Comparison of ENCODE assay signal across 8 cellular contexts in genomic region chr7:54932818-54933543, GRCh38.
DNase-seq lines count a peak whose midpoint lies in the region; ATAC-seq, FAIRE-seq and TF ChIP-seq lines count a peak whose summit lies in the region.

No MANE protein-coding gene starts in this region.

- no peaks in the 10 kb centered on the region for H3K27me3 Mint-ChIP-seq in chondrocyte (ENCODE audit: low read depth)

- no peak overlapping the region for H3K27ac ChIP-seq in kidney (ENCODE audit: low read depth in 2 of 2, low read length in 2 of 2)

- H3K36me3 Mint-ChIP-seq in chondrocyte (ENCODE audit: low read depth), result no peaks in the 10 kb centered on the region
- no peaks in the 10 kb centered on the region for H3K36me3 Mint-ChIP-seq in stimulated activated effector memory CD8-positive, alpha-beta T cell treated with anti-CD3 and anti-CD28 coated beads, Interleukin-12 subunit alpha, Interleukin-12 subunit beta, amount 100 ng/mL, for 72 hours

- H3K4me3 Mint-ChIP-seq in chondrocyte (ENCODE audit: unreplicated experiment), result peak overlapping the region; percentile 84
- H3K4me3 Mint-ChIP-seq in stimulated activated effector memory CD8-positive, alpha-beta T cell treated with anti-CD3 and anti-CD28 coated beads, Interleukin-12 subunit alpha, Interleukin-12 subunit beta, amount 100 ng/mL, for 72 hours, result no peak overlapping the region

- H3K27ac Mint-ChIP-seq in chondrocyte (ENCODE audit: unreplicated experiment), result peak overlapping the region; percentile 74
- no peak overlapping the region for H3K27ac Mint-ChIP-seq in stimulated activated effector memory CD8-positive, alpha-beta T cell treated with anti-CD3 and anti-CD28 coated beads, Interleukin-12 subunit alpha, Interleukin-12 subunit beta, amount 100 ng/mL, for 72 hours

- intact Hi-C loops in kidney (cut with DNase I), result no loop called here

- H3K4me1 Mint-ChIP-seq in chondrocyte (ENCODE audit: low read depth), result peaks cover 13% of the 10 kb centered on the region
- peaks cover 5% of the 10 kb centered on the region for H3K4me1 Mint-ChIP-seq in stimulated activated effector memory CD8-positive, alpha-beta T cell treated with anti-CD3 and anti-CD28 coated beads, Interleukin-12 subunit alpha, Interleukin-12 subunit beta, amount 100 ng/mL, for 72 hours

- peaks cover 0 to 5% of the 10 kb centered on the region in 2 donors for H3K4me1 ChIP-seq in kidney (ENCODE audit: control insufficient read depth in 1 of 2, insufficient read depth in 1 of 2, low read depth in 1 of 2, low read length in 2 of 2)

- peak overlapping the region; percentile 72 to 73 for H3K4me3 ChIP-seq in kidney (ENCODE audit: low read length in 2 of 2)

- peaks cover 2 to 4% of the 10 kb centered on the region in 2 donors for H3K9me3 ChIP-seq in kidney (ENCODE audit: control insufficient read depth in 1 of 2, low read length in 2 of 2)

- no peak for FAIRE-seq in kidney (lab: Jason Lieb, UNC)

- no peak for TF ChIP-seq POLR2A in erythroblast (IDR thresholded peaks at IDR 0.05; ENCODE audit: low read length)

- H3K9me3 Mint-ChIP-seq in chondrocyte (ENCODE audit: low read depth), result peaks cover 21% of the 10 kb centered on the region
- peaks cover 5% of the 10 kb centered on the region for H3K9me3 Mint-ChIP-seq in stimulated activated effector memory CD8-positive, alpha-beta T cell treated with anti-CD3 and anti-CD28 coated beads, Interleukin-12 subunit alpha, Interleukin-12 subunit beta, amount 100 ng/mL, for 72 hours

- H3K9ac ChIP-seq in kidney (ENCODE audit: low read length in 2 of 2), result no peak overlapping the region

- no peaks in the 10 kb centered on the region for H3K36me3 ChIP-seq in kidney (ENCODE audit: control insufficient read depth in 1 of 2, insufficient read depth in 2 of 2, low read length in 2 of 2)

- peak; percentile 58 for ATAC-seq in stimulated activated effector memory CD8-positive, alpha-beta T cell treated with anti-CD3 and anti-CD28 coated beads, Interleukin-12 subunit alpha, Interleukin-12 subunit beta, amount 100 ng/mL, for 72 hours
- ATAC-seq in HG03378 (IDR thresholded peaks at IDR 0.05; ENCODE audit: unreplicated experiment), result no peak
- no peak for ATAC-seq in GM18909 (IDR thresholded peaks at IDR 0.05; ENCODE audit: poor library complexity, unreplicated experiment)

- DNase-seq in G401 (ENCODE audit: low spot score), result peak; percentile 3
- peak; percentile 69 for DNase-seq in NCI-H2227 (lab: John Stamatoyannopoulos, UW; ENCODE audit: unreplicated experiment)
- no peak for DNase-seq in chondrocyte (ENCODE audit: low spot score)
- DNase-seq in kidney, result peak; percentile 87
- DNase-seq in stimulated activated effector memory CD8-positive, alpha-beta T cell treated with anti-CD3 and anti-CD28 coated beads, Interleukin-12 subunit alpha, Interleukin-12 subunit beta, amount 100 ng/mL, for 72 hours (ENCODE audit: low spot score in 2 of 2), result no peak
- DNase-seq in erythroblast (lab: John Stamatoyannopoulos, UW), result no peak

- TF ChIP-seq CTCF in chondrocyte (IDR thresholded peaks at IDR 0.05) (no peak), kidney (IDR thresholded peaks at IDR 0.05; ENCODE audit: borderline replicate concordance, extremely low read depth, insufficient read depth) (no peak)

- in situ Hi-C loops in G401 (cut with HindIII; ENCODE audit: low sequenced_read_pairs), result no loop called here

Comparison
In these comparisons a context has a peak if more than half of its experiments do, and no peak if none do; other contexts are left out.
1. DNase-seq: peak in G401 (single experiment), NCI-H2227 (single experiment) and kidney (single experiment); none in chondrocyte (single experiment), stimulated activated effector memory CD8-positive, alpha-beta T cell treated with anti-CD3 and anti-CD28 coated beads, Interleukin-12 subunit alpha, Interleukin-12 subunit beta, amount 100 ng/mL, for 72 hours (0 of 2) and erythroblast (0 of 2).